In genomic region chr11:77474509-77475070, GRCh38 we compare ENCODE assay signal across 8 cellular contexts. TPM values are rescaled to one million over a fixed set of nuclear protein-coding genes. Genes with fewer than 3 reads are reported as not detected.
DNase-seq lines count a peak whose midpoint lies in the region; ATAC-seq lines count a peak whose summit lies in the region.

No MANE protein-coding gene starts in this region.

- DNase-seq in cerebellar cortex (ENCODE audit: low spot score) (peak; percentile 50), HT-29 (ENCODE audit: low spot score) (no peak)
- DNase-seq in activated effector memory CD4-positive, alpha-beta T cell treated with Interleukin-2 at 50 U/mL for 16 hours, result no peak
- no peak for DNase-seq in stimulated activated CD4-positive, alpha-beta T cell treated with anti-CD3 and anti-CD28 coated beads, Interleukin-4, amount 100 ng/mL, for 4 hours

- H3K36me3 Mint-ChIP-seq in IgD-negative memory B cell, result no peaks in the 10 kb centered on the region

- no peaks in the 10 kb centered on the region for H3K79me2 ChIP-seq in ACC112 (ENCODE audit: control insufficient read depth, insufficient read depth, low read length, unreplicated experiment)

- peak overlapping the region; percentile 44 for H2AFZ ChIP-seq in ACC112 (ENCODE audit: low read length, unreplicated experiment)

- H3K4me3 ChIP-seq in ACC112 (ENCODE audit: low read depth, low read length), result peak overlapping the region; percentile 84
- H3K4me3 ChIP-seq in muscle layer of colon (ENCODE audit: low read depth in 1 of 2, low read length in 2 of 2), result peak overlapping the region; percentile 51 to 60

- H3K4me1 ChIP-seq in ACC112 (ENCODE audit: control insufficient read depth, insufficient read depth, low read length, unreplicated experiment) (no peaks in the 10 kb centered on the region), muscle layer of colon (ENCODE audit: insufficient read depth, low read length) (no peaks in the 10 kb centered on the region)

- H3K36me3 ChIP-seq in ACC112 (ENCODE audit: insufficient read depth, low read length) (no peaks in the 10 kb centered on the region), muscle layer of colon (ENCODE audit: insufficient read depth, low read length) (no peaks in the 10 kb centered on the region)

- H3K9me3 Mint-ChIP-seq in IgD-negative memory B cell, result peaks cover 0 to 3% (median 1%) of the 10 kb centered on the region in 3 donors

- H3K27ac ChIP-seq in ACC112 (ENCODE audit: low read depth, low read length) (no peak overlapping the region), muscle layer of colon (ENCODE audit: low read depth, low read length) (no peak overlapping the region)

- peaks cover 11% of the 10 kb centered on the region for H3K27me3 Mint-ChIP-seq in IgD-negative memory B cell

- peaks cover 9 to 19% (median 17%) of the 10 kb centered on the region in 3 donors for H3K4me1 Mint-ChIP-seq in IgD-negative memory B cell

- no peak overlapping the region for H3K9ac ChIP-seq in muscle layer of colon (ENCODE audit: low read length)

- H3K27me3 ChIP-seq in ACC112 (ENCODE audit: insufficient read depth, low read length) (peaks cover 4% of the 10 kb centered on the region; the same call in 1 of the 2 replicates), muscle layer of colon (ENCODE audit: control insufficient read depth in 1 of 2, insufficient read depth in 2 of 2, low read length in 2 of 2) (no peaks in the 10 kb centered on the region)

- peak overlapping the region; percentile 83 to 94 (median 92) for H3K4me3 Mint-ChIP-seq in IgD-negative memory B cell

- ATAC-seq in HG03139 (IDR thresholded peaks at IDR 0.05; ENCODE audit: unreplicated experiment), result no peak

- H3K27ac Mint-ChIP-seq in IgD-negative memory B cell, result peak overlapping the region; percentile 91 to 98 (median 94)

- H3K9me3 ChIP-seq in muscle layer of colon (ENCODE audit: low read length), result no peaks in the 10 kb centered on the region

RNA-seq across cellular contexts. Expression of gene PAK1, which starts 0.7 kb away (rescaled TPM):
- 15.0 TPM for polyA plus RNA-seq in IgD-negative memory B cell
- 64.3 and 71.5 TPM in 2 replicates for total RNA-seq in HT-29 (2014; rRNA removed; shearing (Covaris generic))
